ENCODE assay signal across 22 cellular contexts in genomic region chr12:10178766-10179165, GRCh38. TPM values are rescaled to one million over a fixed set of nuclear protein-coding genes. Genes with fewer than 3 reads are reported as not detected.
"Had no signal": no experiment of that assay in that cellular context is flagged by ENCODE, and none has a peak within 500 bp of the region (broad histone marks: within the 10 kb centered on the region; RNA-seq: fewer than 3 reads in every experiment).

Gene TMEM52B, plus strand, starts transcription at chr12:10179032. Its CDS starts 543 bp downstream, at chr12:10179575.

- H3K36me3 Mint-ChIP-seq: activated CD4-positive, alpha-beta memory T cell treated with anti-CD3 and anti-CD28 coated beads for 36 hours; activated naive CD4-positive, alpha-beta T cell treated with anti-CD3 and anti-CD28 coated beads, Interleukin-2, amount 50 U/mL, for 24 hours had no signal

- H3K27ac ChIP-seq: adrenal gland, esophagus squamous epithelium, heart right ventricle, left lung, ovary, sigmoid colon, upper lobe of right lung, VCaP had no signal

- ATAC-seq: heart right ventricle; left lung; stimulated activated naive CD8-positive, alpha-beta T cell treated with anti-CD3 and anti-CD28 coated beads, Interleukin-15, amount 100 ng/mL, for 72 hours; upper lobe of right lung had no signal

- DNase-seq: activated CD4-positive, alpha-beta memory T cell treated with anti-CD3 and anti-CD28 coated beads for 36 hours; activated CD4-positive, alpha-beta T cell treated with anti-CD3 and anti-CD28 coated beads for 1 hour; activated effector memory CD4-positive, alpha-beta T cell treated with Interleukin-2 at 50 U/mL for 16 hours; activated T-cell treated with anti-CD3 and anti-CD28 coated beads, Interleukin-2, amount 50 U/mL, for 24 hours; adrenal gland; esophagus squamous epithelium; foreskin melanocyte; heart right ventricle; left lung; ovary; sigmoid colon; stimulated activated CD4-positive, alpha-beta T cell treated with anti-CD3 and anti-CD28 coated beads, Interleukin-1b, Interleukin-23, amount 100 ng/mL, for 48 hours; stimulated activated naive CD8-positive, alpha-beta T cell treated with anti-CD3 and anti-CD28 coated beads, Interleukin-15, amount 100 ng/mL, for 72 hours; upper lobe of right lung had no signal

- H3K4me1 Mint-ChIP-seq: activated naive CD4-positive, alpha-beta T cell treated with anti-CD3 and anti-CD28 coated beads, Interleukin-2, amount 50 U/mL, for 24 hours; neural crest cell; stimulated activated naive CD8-positive, alpha-beta T cell treated with anti-CD3 and anti-CD28 coated beads, Interleukin-15, amount 100 ng/mL, for 72 hours had no signal

- H3K9me3 ChIP-seq: adrenal gland, esophagus squamous epithelium, heart right ventricle, left lung, ovary, sigmoid colon, upper lobe of right lung had no signal

- H3K4me3 ChIP-seq: adrenal gland, esophagus squamous epithelium, heart right ventricle, left lung, ovary, sigmoid colon, upper lobe of right lung had no signal

- FAIRE-seq: colon had no signal

- H3K9me3 Mint-ChIP-seq: activated CD4-positive, alpha-beta memory T cell treated with anti-CD3 and anti-CD28 coated beads for 36 hours; activated naive CD4-positive, alpha-beta T cell treated with anti-CD3 and anti-CD28 coated beads, Interleukin-2, amount 50 U/mL, for 24 hours; activated T-cell treated with anti-CD3 and anti-CD28 coated beads, Interleukin-2, amount 50 U/mL, for 24 hours; neural crest cell; stimulated activated naive CD8-positive, alpha-beta T cell treated with anti-CD3 and anti-CD28 coated beads, Interleukin-15, amount 100 ng/mL, for 72 hours had no signal

- H3K27ac Mint-ChIP-seq: activated CD4-positive, alpha-beta memory T cell treated with anti-CD3 and anti-CD28 coated beads for 36 hours; activated naive CD4-positive, alpha-beta T cell treated with anti-CD3 and anti-CD28 coated beads, Interleukin-2, amount 50 U/mL, for 24 hours; activated T-cell treated with anti-CD3 and anti-CD28 coated beads, Interleukin-2, amount 50 U/mL, for 24 hours; stimulated activated naive CD8-positive, alpha-beta T cell treated with anti-CD3 and anti-CD28 coated beads, Interleukin-15, amount 100 ng/mL, for 72 hours had no signal

- H3K36me3 ChIP-seq: adrenal gland, esophagus squamous epithelium, heart right ventricle, left lung, ovary, sigmoid colon, upper lobe of right lung had no signal

- H3K4me3 Mint-ChIP-seq: activated CD4-positive, alpha-beta memory T cell treated with anti-CD3 and anti-CD28 coated beads for 36 hours; activated naive CD4-positive, alpha-beta T cell treated with anti-CD3 and anti-CD28 coated beads, Interleukin-2, amount 50 U/mL, for 24 hours; activated T-cell treated with anti-CD3 and anti-CD28 coated beads, Interleukin-2, amount 50 U/mL, for 24 hours; neural crest cell; stimulated activated naive CD8-positive, alpha-beta T cell treated with anti-CD3 and anti-CD28 coated beads, Interleukin-15, amount 100 ng/mL, for 72 hours had no signal

- H3K27me3 ChIP-seq: adrenal gland, left lung, ovary, sigmoid colon, upper lobe of right lung had no signal

- H3K4me1 ChIP-seq: adrenal gland had no signal

RNA-seq across cellular contexts. Expression of gene TMEM52B, which starts in this region (rescaled TPM):
- total RNA-seq: activated CD4-positive, alpha-beta memory T cell treated with anti-CD3 and anti-CD28 coated beads for 36 hours; cardiac septum; esophagus squamous epithelium; heart right ventricle; mesenteric fat pad; neural crest cell; pulmonary artery endothelial cell; sigmoid colon; T-helper 1 cell treated with Interleukin-12 subunit alpha and Interleukin-12 subunit beta and Interleukin-4 antibody, amounts not matched to agents 30 ng/mL and 1 ng/mL, for 36 hours had no signal
